ENCODE assay signal across 1 cellular context in genomic region chr13:23754506-23754905, GRCh38.
TF ChIP-seq lines count a peak whose summit lies in the region.

No MANE protein-coding gene starts in this region.

TF ChIP-seq in A549, 52 proteins besides CTCF, POLR2A, EP300 and RAD21 (continued from another document):
- TF ChIP-seq, protein P1, sequence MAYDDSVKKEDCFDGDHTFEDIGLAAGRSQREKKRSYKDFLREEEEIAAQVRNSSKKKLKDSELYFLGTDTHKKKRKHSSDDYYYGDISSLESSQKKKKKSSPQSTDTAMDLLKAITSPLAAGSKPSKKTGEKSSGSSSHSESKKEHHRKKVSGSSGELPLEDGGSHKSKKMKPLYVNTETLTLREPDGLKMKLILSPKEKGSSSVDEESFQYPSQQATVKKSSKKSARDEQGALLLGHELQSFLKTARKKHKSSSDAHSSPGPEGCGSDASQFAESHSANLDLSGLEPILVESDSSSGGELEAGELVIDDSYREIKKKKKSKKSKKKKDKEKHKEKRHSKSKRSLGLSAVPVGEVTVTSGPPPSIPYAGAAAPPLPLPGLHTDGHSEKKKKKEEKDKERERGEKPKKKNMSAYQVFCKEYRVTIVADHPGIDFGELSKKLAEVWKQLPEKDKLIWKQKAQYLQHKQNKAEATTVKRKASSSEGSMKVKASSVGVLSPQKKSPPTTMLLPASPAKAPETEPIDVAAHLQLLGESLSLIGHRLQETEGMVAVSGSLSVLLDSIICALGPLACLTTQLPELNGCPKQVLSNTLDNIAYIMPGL (CRISPR knock-in tag; IDR thresholded peaks at IDR 0.05; ENCODE audit: borderline replicate concordance) = no peak
- TF ChIP-seq BHLHE40 (IDR thresholded peaks at IDR 0.05; ENCODE audit: low read depth, low read length) (no peak), ESRRA (IDR thresholded peaks at IDR 0.05; ENCODE audit: borderline replicate concordance, low read length) (no peak), RARB (CRISPR knock-in tag; IDR thresholded peaks at IDR 0.05) (no peak), NPAS2 (CRISPR knock-in tag; IDR thresholded peaks at IDR 0.05; ENCODE audit: borderline replicate concordance) (no peak), PHF8 (IDR thresholded peaks at IDR 0.05; ENCODE audit: borderline replicate concordance, low read depth) (no peak)
TF ChIP-seq in A549: peak in this region for 0.
